In the genomic region with DNA sequence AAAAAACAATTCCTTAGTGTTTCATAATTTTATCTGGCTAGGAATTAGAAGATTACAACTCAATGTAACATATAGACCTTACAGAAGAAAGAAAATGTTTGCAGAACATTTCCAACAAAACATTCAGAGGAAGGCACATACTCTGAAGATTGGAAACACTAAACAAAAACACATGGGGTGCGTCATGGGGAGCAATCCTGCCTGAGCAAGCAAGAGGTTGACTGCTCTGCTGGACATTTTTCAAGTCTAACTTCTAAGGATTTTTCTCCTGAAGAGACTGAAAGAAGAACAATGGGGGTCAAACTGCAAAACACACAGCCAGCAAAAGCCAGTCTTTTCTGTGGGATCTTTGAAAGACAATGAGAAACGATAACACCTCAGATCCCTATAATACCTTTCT, we compare ENCODE assay signal across 17 cellular contexts.
"Had no signal": no experiment of that assay in that cellular context is flagged by ENCODE, and none has a peak within 500 bp of the region (broad histone marks: within the 10 kb centered on the region; RNA-seq: fewer than 3 reads in every experiment).

No MANE protein-coding gene starts in this region.

- ATAC-seq: activated T-helper 17 cell treated with anti-CD3 and anti-CD28 coated beads, Interleukin-2, amount 50 U/mL, for 72 hours; gastrocnemius medialis; left colon; mucosa of descending colon; WTC11 had no signal

- H3K9me3 ChIP-seq: gastrocnemius medialis, mucosa of descending colon, sigmoid colon, spleen, testis had no signal

- H3K27me3 ChIP-seq: gastrocnemius medialis, sigmoid colon, spleen, testis had no signal

- H3K4me3 ChIP-seq: gastrocnemius medialis, mucosa of descending colon, sigmoid colon, spleen, testis had no signal

- H3K27ac ChIP-seq: gastrocnemius medialis, sigmoid colon, spleen, testis had no signal

- H3K36me3 ChIP-seq: gastrocnemius medialis, sigmoid colon, spleen had no signal

- DNase-seq: activated CD8-positive, alpha-beta memory T cell treated with anti-CD3 and anti-CD28 coated beads, Interleukin-2, amount 50 U/mL, for 4 hours; activated T-cell treated with anti-CD3 and anti-CD28 coated beads, Interleukin-2, amount 50 U/mL, for 24 hours; cortex of kidney; gastrocnemius medialis; hypothalamus; left colon; mucosa of descending colon; retina; sigmoid colon; spleen; stimulated activated CD4-positive, alpha-beta T cell treated with anti-CD3 and anti-CD28 coated beads, Interleukin-4, amount 100 ng/mL, for 1 hour; stimulated activated naive CD4-positive, alpha-beta T cell; T1000; testis; trophoblast cell had no signal

- H3K4me1 ChIP-seq: gastrocnemius medialis, sigmoid colon, spleen, testis had no signal
